ENCODE assay signal across 32 cellular contexts in genomic region chr10:14195455-14195854, GRCh38.
"Had no signal": no experiment of that assay in that cellular context is flagged by ENCODE, and none has a peak within 500 bp of the region (broad histone marks: within the 10 kb centered on the region; RNA-seq: fewer than 3 reads in every experiment).

No MANE protein-coding gene starts in this region.

- H3K36me3 Mint-ChIP-seq: activated CD8-positive, alpha-beta memory T cell treated with anti-CD3 and anti-CD28 coated beads, Interleukin-2, amount 10 ng/mL, durations not matched to agents 7 days and 5 days; activated naive CD4-positive, alpha-beta T cell treated with anti-CD3 and anti-CD28 coated beads, Interleukin-2, amount 10 ng/mL, durations not matched to agents 7 days and 5 days; activated naive CD8-positive, alpha-beta T cell; brain had no signal

- H3K36me3 ChIP-seq: WERI-Rb-1 had no signal

- ATAC-seq: activated CD8-positive, alpha-beta memory T cell treated with anti-CD3 and anti-CD28 coated beads, Interleukin-2, amount 10 ng/mL, durations not matched to agents 7 days and 5 days; activated naive CD8-positive, alpha-beta T cell treated with anti-CD3 and anti-CD28 coated beads, Interleukin-2, amount 50 U/mL, for 24 hours had no signal

- H3K9me3 Mint-ChIP-seq: activated CD4-positive, alpha-beta memory T cell treated with anti-CD3 and anti-CD28 coated beads, Interleukin-2, amount 10 ng/mL, durations not matched to agents 7 days and 5 days; activated naive CD4-positive, alpha-beta T cell treated with anti-CD3 and anti-CD28 coated beads, Interleukin-2, amount 10 ng/mL, durations not matched to agents 7 days and 5 days; activated naive CD8-positive, alpha-beta T cell treated with anti-CD3 and anti-CD28 coated beads, Interleukin-2, amount 50 U/mL, for 24 hours had no signal

- H3K4me1 Mint-ChIP-seq: activated CD4-positive, alpha-beta memory T cell treated with anti-CD3 and anti-CD28 coated beads, Interleukin-2, amount 10 ng/mL, durations not matched to agents 7 days and 5 days; activated CD8-positive, alpha-beta memory T cell treated with anti-CD3 and anti-CD28 coated beads, Interleukin-2, amount 10 ng/mL, durations not matched to agents 7 days and 5 days; activated naive CD4-positive, alpha-beta T cell treated with anti-CD3 and anti-CD28 coated beads, Interleukin-2, amount 10 ng/mL, durations not matched to agents 7 days and 5 days had no signal

- H3K4me3 Mint-ChIP-seq: activated CD4-positive, alpha-beta memory T cell treated with anti-CD3 and anti-CD28 coated beads, Interleukin-2, amount 10 ng/mL, durations not matched to agents 7 days and 5 days; activated CD8-positive, alpha-beta memory T cell treated with anti-CD3 and anti-CD28 coated beads, Interleukin-2, amount 10 ng/mL, durations not matched to agents 7 days and 5 days; activated naive CD4-positive, alpha-beta T cell treated with anti-CD3 and anti-CD28 coated beads, Interleukin-2, amount 10 ng/mL, durations not matched to agents 7 days and 5 days; activated naive CD8-positive, alpha-beta T cell; activated naive CD8-positive, alpha-beta T cell treated with anti-CD3 and anti-CD28 coated beads, Interleukin-2, amount 50 U/mL, for 24 hours had no signal

- H3K27ac Mint-ChIP-seq: activated CD4-positive, alpha-beta memory T cell treated with anti-CD3 and anti-CD28 coated beads, Interleukin-2, amount 10 ng/mL, durations not matched to agents 7 days and 5 days; activated CD8-positive, alpha-beta memory T cell treated with anti-CD3 and anti-CD28 coated beads, Interleukin-2, amount 10 ng/mL, durations not matched to agents 7 days and 5 days; activated naive CD4-positive, alpha-beta T cell treated with anti-CD3 and anti-CD28 coated beads, Interleukin-2, amount 10 ng/mL, durations not matched to agents 7 days and 5 days; activated naive CD8-positive, alpha-beta T cell; activated naive CD8-positive, alpha-beta T cell treated with anti-CD3 and anti-CD28 coated beads, Interleukin-2, amount 50 U/mL, for 24 hours had no signal

- DNase-seq: activated CD4-positive, alpha-beta memory T cell treated with anti-CD3 and anti-CD28 coated beads, Interleukin-2, amount 10 ng/mL, durations not matched to agents 7 days and 5 days; activated CD4-positive, alpha-beta T cell treated with anti-CD3 and anti-CD28 coated beads for 1 hour; activated CD4-positive, alpha-beta T cell treated with anti-CD3 and anti-CD28 coated beads for 48 hours; activated CD4-positive, CD25-positive, alpha-beta regulatory T cell; activated CD8-positive, alpha-beta memory T cell treated with anti-CD3 and anti-CD28 coated beads for 24 hours; activated CD8-positive, alpha-beta memory T cell treated with anti-CD3 and anti-CD28 coated beads, Interleukin-2, amount 10 ng/mL, durations not matched to agents 7 days and 5 days; activated CD8-positive, alpha-beta memory T cell treated with anti-CD3 and anti-CD28 coated beads, Interleukin-2, amount 50 U/mL, for 48 hours; activated effector memory CD4-positive, alpha-beta T cell treated with Interleukin-2 at 50 U/mL for 16 hours; activated naive CD4-positive, alpha-beta T cell treated with anti-CD3 and anti-CD28 coated beads, Interleukin-2, amount 10 ng/mL, durations not matched to agents 7 days and 5 days; activated naive CD8-positive, alpha-beta T cell treated with anti-CD3 and anti-CD28 coated beads, Interleukin-2, amount 50 U/mL, for 24 hours; activated T-cell treated with anti-CD3 and anti-CD28 coated beads, Interleukin-2, amount 50 U/mL, for 48 hours; anterior cingulate cortex; caudate nucleus; cerebellar nuclear complex; Karpas-422; NCI-H1105; NCI-H1417 treated with DMSO at 0.1 percent for 48 hours; NCI-H187 treated with DMSO at 0.1 percent for 48 hours; NCI-H2081; NCI-H226; NCI-H446 treated with DMSO at 0.1 percent for 48 hours; NCI-H524; NCI-H748 treated with DMSO at 0.1 percent for 48 hours; NK-92 treated with Interleukin-12 subunit alpha and Interleukin-12 subunit beta, amount 100 ng/mL, for 24 hours; Right ventricle myocardium superior; SW 1271; T-helper 1 cell; T-helper 2 cell; T-helper 9 cell; WERI-Rb-1 had no signal

- H3K27ac ChIP-seq: WERI-Rb-1 had no signal
